ENCODE assay signal across 8 cellular contexts in genomic region chr10:122878799-122879338, GRCh38. TPM values are rescaled to one million over a fixed set of nuclear protein-coding genes. Genes with fewer than 3 reads are reported as not detected.
DNase-seq lines count a peak whose midpoint lies in the region; ATAC-seq, FAIRE-seq and TF ChIP-seq lines count a peak whose summit lies in the region.

No MANE protein-coding gene starts in this region.

- H3K36me3 ChIP-seq in brain microvascular endothelial cell (replicated peaks) (no peaks in the 10 kb centered on the region), liver (ENCODE audit: control insufficient read depth in 4 of 4, insufficient read depth in 3 of 4, low read depth in 1 of 4, low read length in 3 of 4) (no peaks in the 10 kb centered on the region)

- ATAC-seq in GM21717 (IDR thresholded peaks at IDR 0.05; ENCODE audit: unreplicated experiment) = peak; percentile 10

- no peaks in the 10 kb centered on the region for H3K9me3 ChIP-seq in liver (ENCODE audit: control insufficient read depth in 4 of 4, low read length in 3 of 4)

- peak; percentile 23 for DNase-seq in EL
- DNase-seq in NAMALWA (ENCODE audit: low spot score) = peak; percentile 22
- no peak for DNase-seq in brain microvascular endothelial cell
- DNase-seq in urothelium cell line (ENCODE audit: low spot score) = peak; percentile 9
- DNase-seq in NCI-H524 (lab: John Stamatoyannopoulos, UW) = no peak
- no peak for DNase-seq in NCI-H2196 treated with DMSO at 0.1 percent for 48 hours (lab: John Stamatoyannopoulos, UW; ENCODE audit: unreplicated experiment)

- peaks cover 5 to 16% (median 11%) of the 10 kb centered on the region in 4 donors for H3K4me1 ChIP-seq in liver (ENCODE audit: control insufficient read depth in 4 of 4, insufficient read depth in 4 of 4, low read length in 3 of 4)

- peak overlapping the region in 1 of 2 donors; percentile 11 for H3K9ac ChIP-seq in liver (ENCODE audit: low read depth in 1 of 2, low read length in 2 of 2)

- TF ChIP-seq CTCF in brain microvascular endothelial cell (IDR thresholded peaks at IDR 0.05; ENCODE audit: low read depth, low read length, missing control alignments) (no peak), liver (IDR thresholded peaks at IDR 0.05; ENCODE audit: low read depth, low read length, missing input control) (no peak)

- WGBS in liver = 48% methylated on average over 14 of the region's 14 CpGs

- in situ Hi-C loops in brain microvascular endothelial cell (cut with HindIII; ENCODE audit: low pct_ligation_motif_present, low sequenced_read_pairs) = no loop called here

- no peak for FAIRE-seq in urothelium cell line (lab: Jason Lieb, UNC)

- H3K27ac ChIP-seq in brain microvascular endothelial cell (no peak overlapping the region), liver (ENCODE audit: low read depth in 1 of 2, low read length in 2 of 2) (no peak overlapping the region)

- H3K4me3 ChIP-seq in brain microvascular endothelial cell (ENCODE audit: low read depth, low read length) (peak overlapping the region; percentile 65), liver (ENCODE audit: low read depth in 1 of 3, low read length in 3 of 3) (peak overlapping the region; percentile 39 to 77 (median 51))

- H3K27me3 ChIP-seq in brain microvascular endothelial cell (replicated peaks) (no peaks in the 10 kb centered on the region), liver (ENCODE audit: control insufficient read depth in 4 of 4, insufficient read depth in 4 of 4, low read length in 3 of 4) (no peaks in the 10 kb centered on the region)

- no peak for TF ChIP-seq RAD21 in liver (IDR thresholded peaks at IDR 0.05)

TF ChIP-seq in liver, 16 proteins besides CTCF, POLR2A, EP300 and RAD21:
- TF ChIP-seq JUND (IDR thresholded peaks at IDR 0.05) (no peak), GABPA (IDR thresholded peaks at IDR 0.05 in 1 of 2, conservative IDR thresholded peaks at IDR 0.05 in 1 of 2) (no peak), REST (IDR thresholded peaks at IDR 0.05) (no peak), HNF4A (conservative IDR thresholded peaks at IDR 0.05) (no peak), FOXA2 (IDR thresholded peaks at IDR 0.05) (no peak)
- TF ChIP-seq, protein P1, sequence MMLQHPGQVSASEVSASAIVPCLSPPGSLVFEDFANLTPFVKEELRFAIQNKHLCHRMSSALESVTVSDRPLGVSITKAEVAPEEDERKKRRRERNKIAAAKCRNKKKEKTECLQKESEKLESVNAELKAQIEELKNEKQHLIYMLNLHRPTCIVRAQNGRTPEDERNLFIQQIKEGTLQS (IDR thresholded peaks at IDR 0.05) = no peak
TF ChIP-seq in liver: peak in this region for 0.

RNA-seq across cellular contexts. Expression of gene FAM24B, which starts 0.5 kb away (rescaled TPM):
- total RNA-seq in liver = 1 to 10 TPM in 1 of 2 donors, under 1 TPM in 1; 0.84 to 2.0 TPM
- under 1 TPM in 1 of 2 donors, not detected in 1; 0.21 TPM for polyA plus RNA-seq in liver

RNA-seq across cellular contexts. Expression of gene FAM24A, which starts 31.5 kb away (rescaled TPM):
- not detected for total RNA-seq in liver
- not detected for polyA plus RNA-seq in liver

RNA-seq across cellular contexts. Expression of gene CUZD1, which starts 33.2 kb away (rescaled TPM):
- under 1 TPM; 0.14 to 0.17 TPM for total RNA-seq in liver
- under 1 TPM; 0.03 to 0.07 TPM for polyA plus RNA-seq in liver

Comparison
In these comparisons a context has a peak if more than half of its experiments do, and no peak if none do; other contexts are left out.
1. DNase-seq: peak in EL (single experiment), NAMALWA (single experiment) and urothelium cell line (single experiment); none in brain microvascular endothelial cell (single experiment), NCI-H524 (0 of 2) and NCI-H2196 treated with DMSO at 0.1 percent for 48 hours (single experiment).